1 cellular context compared by ENCODE assay signal in genomic region chr11:65473275-65473860, GRCh38.
TF ChIP-seq lines count a peak whose summit lies in the region.

No MANE protein-coding gene starts in this region.

TF ChIP-seq in endothelial cell of umbilical vein, 7 proteins besides CTCF, POLR2A, EP300 and RAD21 (continued from another document):
- TF ChIP-seq EZH2 (IDR thresholded peaks at IDR 0.05; ENCODE audit: borderline replicate concordance, low read depth, low read length, severe bottlenecking) (no peak), GATA2 (IDR thresholded peaks at IDR 0.05; ENCODE audit: insufficient read depth, insufficient read length, low read depth, low read length) (no peak), FOS (IDR thresholded peaks at IDR 0.05; ENCODE audit: borderline replicate concordance, insufficient read depth, low read length) (no peak), JUN (IDR thresholded peaks at IDR 0.05; ENCODE audit: borderline replicate concordance, insufficient read depth, insufficient read length, low read depth) (no peak), POLR2AphosphoS5 (IDR thresholded peaks at IDR 0.05; ENCODE audit: insufficient read depth, low read depth, low read length) (no peak)
